Comparison of ENCODE assay signal across 20 cellular contexts in genomic region chr18:13638684-13639083, GRCh38.
"Had no signal": no experiment of that assay in that cellular context is flagged by ENCODE, and none has a peak within 500 bp of the region (broad histone marks: within the 10 kb centered on the region; RNA-seq: fewer than 3 reads in every experiment).

No MANE protein-coding gene starts in this region.

- H3K27ac ChIP-seq: esophagus squamous epithelium, neural progenitor cell, parathyroid adenoma, spleen, testis, tibial artery had no signal

- ATAC-seq: left lobe of liver; naive thymus-derived CD4-positive, alpha-beta T cell; sciatic nerve; stimulated activated naive B cell treated with anti-CD40 and anti-IgM and Interleukin-4, amounts not matched to agents 10 μg/mL and 1 μg/mL and 100 μg/mL, for 72 hours had no signal

- DNase-seq: cerebellar nuclear complex; effector memory CD4-positive, alpha-beta T cell; erythroblast; esophagus squamous epithelium; foreskin melanocyte; glutamatergic neuron; immature natural killer cell; mammary epithelial cell; mesendoderm; midbrain; naive thymus-derived CD4-positive, alpha-beta T cell; spleen; stimulated activated CD4-positive, alpha-beta T cell treated with anti-CD3 and anti-CD28 coated beads, Interleukin-2, amount 100 ng/mL, for 48 hours; stimulated activated naive B cell treated with anti-CD40 and anti-IgM and Interleukin-4, amounts not matched to agents 10 μg/mL and 1 μg/mL and 100 μg/mL, for 72 hours; testis; tibial artery had no signal

- H3K36me3 ChIP-seq: esophagus squamous epithelium, neural progenitor cell had no signal

- H3K9me3 ChIP-seq: esophagus squamous epithelium, spleen, testis, tibial artery had no signal

- H3K27me3 ChIP-seq: testis, tibial artery had no signal

- H3K4me3 ChIP-seq: esophagus squamous epithelium, neural progenitor cell, spleen, testis, tibial artery had no signal

- H3K4me1 ChIP-seq: neural progenitor cell, parathyroid adenoma, testis had no signal
